In genomic region chr10:116211682-116212081, GRCh38 we compare ENCODE assay signal across 14 cellular contexts.
DNase-seq lines count a peak whose midpoint lies in the region; TF ChIP-seq lines count a peak whose summit lies in the region.
"Had no signal": no experiment of that assay in that cellular context is flagged by ENCODE, and none has a peak within 500 bp of the region (broad histone marks: within the 10 kb centered on the region; RNA-seq: fewer than 3 reads in every experiment).

No MANE protein-coding gene starts in this region.

- H4K91ac ChIP-seq in trophoblast cell (ENCODE audit: low read depth, low read length): no peak overlapping the region

- no peak overlapping the region for H3K4me3 ChIP-seq in BLaER1 treated with 17β-estradiol and CSF1 and Interleukin-3, amounts not matched to agents 10 nM and 100 nM
- H3K4me3 ChIP-seq in MG63 (no peak overlapping the region), fibroblast of mammary gland (ENCODE audit: control insufficient read depth, low read depth, low read length) (no peak overlapping the region), trophoblast cell (ENCODE audit: low read depth, low read length) (no peak overlapping the region)
- H3K4me3 ChIP-seq: dorsolateral prefrontal cortex, ovary, suprapubic skin had no signal

- H3K4me2 ChIP-seq in BLaER1 treated with 17β-estradiol and CSF1 and Interleukin-3, amounts not matched to agents 10 nM and 100 nM: peak overlapping the region in 8 of 11 experiments; percentile 22 to 74 (median 67); a peak in 14 of 22 replicates
- H3K4me2 ChIP-seq in trophoblast cell (ENCODE audit: low read length): no peak overlapping the region

- no peaks in the 10 kb centered on the region for H3K79me2 ChIP-seq in trophoblast cell (ENCODE audit: control insufficient read depth, insufficient read depth, low read length, poor library complexity)

- H3K27ac ChIP-seq in BLaER1 treated with 17β-estradiol and CSF1 and Interleukin-3, amounts not matched to agents 10 nM and 100 nM: peak overlapping the region in 3 of 11 experiments; percentile 57 to 82 (median 59); a peak in 4 of 22 replicates
- no peak overlapping the region for H3K27ac ChIP-seq in trophoblast cell (ENCODE audit: low read depth, low read length)
- H3K27ac ChIP-seq: dorsolateral prefrontal cortex, ovary, suprapubic skin had no signal

- H3K36me3 Mint-ChIP-seq in osteocyte (ENCODE audit: unreplicated experiment): no peaks in the 10 kb centered on the region

- H3K4me3 Mint-ChIP-seq in osteocyte (ENCODE audit: unreplicated experiment): no peak overlapping the region
- H3K4me3 Mint-ChIP-seq: CD4-positive, alpha-beta T cell had no signal

- no peak overlapping the region for H3K18ac ChIP-seq in trophoblast cell (ENCODE audit: low read length)

- no peaks in the 10 kb centered on the region for H4K20me1 ChIP-seq in BLaER1 treated with 17β-estradiol and CSF1 and Interleukin-3, amounts not matched to agents 10 nM and 100 nM

- no peak overlapping the region for H3K14ac ChIP-seq in trophoblast cell (ENCODE audit: low read length)

- no peaks in the 10 kb centered on the region for H3K9me3 ChIP-seq in BLaER1 treated with 17β-estradiol and CSF1 and Interleukin-3, amounts not matched to agents 10 nM and 100 nM (replicated peaks in 1 of 11)
- H3K9me3 ChIP-seq in MG63: no peaks in the 10 kb centered on the region
- H3K9me3 ChIP-seq in trophoblast cell (ENCODE audit: insufficient read depth, low read depth, low read length): no peaks in the 10 kb centered on the region
- H3K9me3 ChIP-seq: ovary, suprapubic skin had no signal

- H3K9me3 Mint-ChIP-seq in osteocyte (ENCODE audit: unreplicated experiment): no peaks in the 10 kb centered on the region
- H3K9me3 Mint-ChIP-seq: CD4-positive, alpha-beta T cell had no signal

- H3K4me1 Mint-ChIP-seq in osteocyte (ENCODE audit: unreplicated experiment): peaks cover 30% of the 10 kb centered on the region

- peak overlapping the region; percentile 9 for H3K27ac Mint-ChIP-seq in osteocyte (ENCODE audit: unreplicated experiment)
- H3K27ac Mint-ChIP-seq: CD4-positive, alpha-beta T cell had no signal

- H3K79me1 ChIP-seq in trophoblast cell (ENCODE audit: low read length): no peaks in the 10 kb centered on the region

- no peak overlapping the region for H2BK120ac ChIP-seq in trophoblast cell (ENCODE audit: insufficient read depth, low read length, poor library complexity)

- no peak overlapping the region for H3K23ac ChIP-seq in trophoblast cell (ENCODE audit: low read length)

- no peaks in the 10 kb centered on the region for H3K27me3 Mint-ChIP-seq in osteocyte (ENCODE audit: unreplicated experiment)
- H3K27me3 Mint-ChIP-seq: CD4-positive, alpha-beta T cell had no signal

- no CpG with 5 or more reads among the region's 1 CpG for WGBS in trophoblast cell (ENCODE audit: extremely low coverage, insufficient coverage, insufficient read length)

- no peak overlapping the region for H3K4ac ChIP-seq in trophoblast cell (ENCODE audit: low read depth, low read length)

- H2BK12ac ChIP-seq in trophoblast cell (ENCODE audit: low read length): no peak overlapping the region

- H4K12ac ChIP-seq in trophoblast cell (ENCODE audit: low read depth, low read length): no peak overlapping the region

- TF ChIP-seq CTCF in fibroblast of mammary gland (conservative IDR thresholded peaks at IDR 0.05; ENCODE audit: control insufficient read depth, insufficient read depth, low read depth, low read length) (no peak), osteocyte (IDR thresholded peaks at IDR 0.05) (no peak)

- DNase-seq in MG63: peak; percentile 69
- peak; percentile 17 for DNase-seq in fibroblast of mammary gland (ENCODE audit: low read depth)
- no peak for DNase-seq in osteocyte (ENCODE audit: extremely low spot score, unreplicated experiment)
- no peak for DNase-seq in trophoblast cell
- no peak for DNase-seq in activated naive CD4-positive, alpha-beta T cell (lab: John Stamatoyannopoulos, UW)
- no peak for DNase-seq in T1000 (lab: John Stamatoyannopoulos, UW)
- DNase-seq in 8988T: no peak
- DNase-seq: CD4-positive, alpha-beta T cell; dorsolateral prefrontal cortex; NCI-H1105; ovary; Right ventricle myocardium superior had no signal

- H2BK5ac ChIP-seq in trophoblast cell (ENCODE audit: low read depth, low read length, poor library complexity): no peak overlapping the region

- H4K8ac ChIP-seq in trophoblast cell (ENCODE audit: low read depth, low read length): no peak overlapping the region

- H3K4me1 ChIP-seq in BLaER1 treated with 17β-estradiol and CSF1 and Interleukin-3, amounts not matched to agents 10 nM and 100 nM: peaks cover 17 to 96% (median 74%) of the 10 kb centered on the region in 10 experiments; a peak in 19 of 20 replicates
- H3K4me1 ChIP-seq in trophoblast cell (ENCODE audit: control insufficient read depth in 1 of 2, insufficient read depth in 2 of 2, low read length in 2 of 2): peaks cover 0 to 3% of the 10 kb centered on the region in 2 experiments
- H3K4me1 ChIP-seq: suprapubic skin had no signal

- H2AK5ac ChIP-seq in trophoblast cell (ENCODE audit: low read length): no peak overlapping the region

- H3K9ac ChIP-seq in BLaER1 treated with 17β-estradiol and CSF1 and Interleukin-3, amounts not matched to agents 10 nM and 100 nM: no peak overlapping the region
- no peak overlapping the region for H3K9ac ChIP-seq in trophoblast cell (ENCODE audit: low read length)

- no peaks in the 10 kb centered on the region for H3K27me3 ChIP-seq in BLaER1 treated with 17β-estradiol and CSF1 and Interleukin-3, amounts not matched to agents 10 nM and 100 nM
- no peaks in the 10 kb centered on the region for H3K27me3 ChIP-seq in MG63
- no peaks in the 10 kb centered on the region for H3K27me3 ChIP-seq in trophoblast cell (ENCODE audit: insufficient read depth, low read length)
- H3K27me3 ChIP-seq: ovary, suprapubic skin had no signal

- no peaks in the 10 kb centered on the region for H3K36me3 ChIP-seq in BLaER1 treated with 17β-estradiol and CSF1 and Interleukin-3, amounts not matched to agents 10 nM and 100 nM
- no peaks in the 10 kb centered on the region for H3K36me3 ChIP-seq in MG63
- no peaks in the 10 kb centered on the region for H3K36me3 ChIP-seq in trophoblast cell (ENCODE audit: control insufficient read depth in 1 of 2, insufficient read depth in 2 of 2, low read length in 2 of 2)
- H3K36me3 ChIP-seq: ovary, suprapubic skin had no signal

- H2AFZ ChIP-seq in trophoblast cell (ENCODE audit: insufficient read depth, low read length, poor library complexity): no peak overlapping the region

Comparison
In these comparisons a context has a peak if more than half of its experiments do, and no peak if none do; other contexts are left out.
1. DNase-seq: peak in MG63 (single experiment) and fibroblast of mammary gland (single experiment); none in osteocyte (single experiment), trophoblast cell (0 of 2), activated naive CD4-positive, alpha-beta T cell (0 of 4), T1000 (single experiment) and 8988T (single experiment).